ENCODE assay signal across 10 cellular contexts in genomic region chr14:97218336-97218712, GRCh38.
A peak's percentile ranks its signal among the peaks of the same experiment; 100 is the strongest.
DNase-seq lines count a peak whose midpoint lies in the region; ATAC-seq and TF ChIP-seq lines count a peak whose summit lies in the region.
"Had no signal": no experiment of that assay in that cellular context is flagged by ENCODE, and none has a peak within 500 bp of the region (broad histone marks: within the 10 kb centered on the region; RNA-seq: fewer than 3 reads in every experiment).

No MANE protein-coding gene starts in this region.

- H3K36me3 ChIP-seq in DND-41 (ENCODE audit: insufficient read depth, low read length) (no peaks in the 10 kb centered on the region), SK-N-MC (ENCODE audit: insufficient read depth, low read length) (no peaks in the 10 kb centered on the region), esophagus muscularis mucosa (no peaks in the 10 kb centered on the region), parathyroid adenoma (ENCODE audit: control insufficient read depth, insufficient read depth, low read length) (no peaks in the 10 kb centered on the region), SJCRH30 (no peaks in the 10 kb centered on the region)
- H3K36me3 ChIP-seq: gastroesophageal sphincter had no signal

- intact Hi-C loops in esophagus muscularis mucosa (cut with DNase I) = no loop called here

- H3K79me2 ChIP-seq in DND-41 (ENCODE audit: insufficient read depth, low read length) (no peaks in the 10 kb centered on the region), parathyroid adenoma (no peaks in the 10 kb centered on the region)

- no peak for TF ChIP-seq POLR2A in esophagus muscularis mucosa (IDR thresholded peaks at IDR 0.05; ENCODE audit: low read depth)

- H3K9ac ChIP-seq in DND-41 (ENCODE audit: low read depth, low read length) = peak overlapping the region; percentile 67
- H3K9ac ChIP-seq in SK-N-MC (ENCODE audit: insufficient read length) = peak overlapping the region; percentile 98
- H3K9ac ChIP-seq in parathyroid adenoma = no peak overlapping the region

- 19% methylated on average over 12 of the region's 13 CpGs for WGBS in esophagus muscularis mucosa

- peaks cover 35% of the 10 kb centered on the region for H3K4me1 ChIP-seq in DND-41 (ENCODE audit: insufficient read depth, low read length)
- H3K4me1 ChIP-seq in esophagus muscularis mucosa = peaks cover 7 to 17% (median 17%) of the 10 kb centered on the region in 4 donors
- no peaks in the 10 kb centered on the region for H3K4me1 ChIP-seq in parathyroid adenoma
- H3K4me1 ChIP-seq in SJCRH30 = no peaks in the 10 kb centered on the region

- H3K4me2 ChIP-seq in DND-41 (ENCODE audit: insufficient read depth, low read length) = peak overlapping the region; percentile 87
- peak overlapping the region; percentile 87 for H3K4me2 ChIP-seq in parathyroid adenoma (ENCODE audit: low read length)

- H3K4me3 ChIP-seq in DND-41 (ENCODE audit: low read depth in 1 of 2, low read length in 2 of 2) (peak overlapping the region in 1 of 2 experiments; percentile 59; a peak in 3 of 4 replicates), SK-N-MC (peak overlapping the region; percentile 82), esophagus muscularis mucosa (peak overlapping the region; percentile 27 to 46 (median 42)), parathyroid adenoma (ENCODE audit: low read depth, low read length) (peak overlapping the region; percentile 48), SJCRH30 (no peak overlapping the region)

- TF ChIP-seq CTCF in DND-41 (IDR thresholded peaks at IDR 0.05; ENCODE audit: borderline replicate concordance, extremely low read depth, low read length, poor library complexity, severe bottlenecking) (no peak), esophagus muscularis mucosa (IDR thresholded peaks at IDR 0.05) (no peak), parathyroid adenoma (IDR thresholded peaks at IDR 0.05) (no peak)

- no peaks in the 10 kb centered on the region for H3K9me3 ChIP-seq in DND-41 (ENCODE audit: insufficient read depth, low read length, severe bottlenecking)
- no peaks in the 10 kb centered on the region for H3K9me3 ChIP-seq in SK-N-MC (ENCODE audit: low read depth, low read length)
- no peaks in the 10 kb centered on the region for H3K9me3 ChIP-seq in esophagus muscularis mucosa
- H3K9me3 ChIP-seq in parathyroid adenoma (ENCODE audit: control insufficient read depth, low read length) = no peaks in the 10 kb centered on the region
- H3K9me3 ChIP-seq in SJCRH30 (replicated peaks) = no peaks in the 10 kb centered on the region
- H3K9me3 ChIP-seq: gastroesophageal sphincter had no signal

- DNase-seq in DND-41 (peak; percentile 41), SK-N-MC (ENCODE audit: low read depth, low spot score) (no peak), esophagus muscularis mucosa (ENCODE audit: extremely low spot score) (no peak), DMS79 treated with DMSO at 0.1 percent for 48 hours (lab: John Stamatoyannopoulos, UW) (no peak), SJCRH30 (no peak)
- DNase-seq: NCI-H82 had no signal

- H4K20me1 ChIP-seq in DND-41 (ENCODE audit: insufficient read depth, low read length) = no peaks in the 10 kb centered on the region

- ATAC-seq in DND-41 (ENCODE audit: insufficient read depth, low read depth) = no peak
- no peak for ATAC-seq in GM18873 (IDR thresholded peaks at IDR 0.05; ENCODE audit: low FRiP score, unreplicated experiment)
- no peak for ATAC-seq in HG03432 (IDR thresholded peaks at IDR 0.05; ENCODE audit: unreplicated experiment)
- ATAC-seq: gastroesophageal sphincter had no signal

- H3K27me3 ChIP-seq in DND-41 (ENCODE audit: insufficient read depth, low read length, poor library complexity) (no peaks in the 10 kb centered on the region), esophagus muscularis mucosa (peaks cover 0 to 47% (median 21%) of the 10 kb centered on the region in 4 donors), parathyroid adenoma (ENCODE audit: control insufficient read depth, insufficient read depth, low read length) (no peaks in the 10 kb centered on the region), SJCRH30 (no peaks in the 10 kb centered on the region)

- no peak for TF ChIP-seq EP300 in esophagus muscularis mucosa (IDR thresholded peaks at IDR 0.05)

- H2AFZ ChIP-seq in DND-41 (ENCODE audit: low read depth, low read length) (peak overlapping the region; percentile 86), parathyroid adenoma (peak overlapping the region; percentile 41)

- H3K27ac ChIP-seq in DND-41 (ENCODE audit: low read length) (peak overlapping the region; percentile 74), SK-N-MC (peak overlapping the region; percentile 100), esophagus muscularis mucosa (replicated peaks in 1 of 4) (no peak overlapping the region), parathyroid adenoma (no peak overlapping the region), SJCRH30 (no peak overlapping the region)
- H3K27ac ChIP-seq: gastroesophageal sphincter had no signal

Comparison
In these comparisons a context has a peak if more than half of its experiments do, and no peak if none do; other contexts are left out.
1. H3K27ac ChIP-seq: peak in DND-41 (single experiment) and SK-N-MC (single experiment); none in esophagus muscularis mucosa (0 of 4), parathyroid adenoma (single experiment) and SJCRH30 (single experiment).